Comparison of ENCODE assay signal across 11 cellular contexts in the genomic region with DNA sequence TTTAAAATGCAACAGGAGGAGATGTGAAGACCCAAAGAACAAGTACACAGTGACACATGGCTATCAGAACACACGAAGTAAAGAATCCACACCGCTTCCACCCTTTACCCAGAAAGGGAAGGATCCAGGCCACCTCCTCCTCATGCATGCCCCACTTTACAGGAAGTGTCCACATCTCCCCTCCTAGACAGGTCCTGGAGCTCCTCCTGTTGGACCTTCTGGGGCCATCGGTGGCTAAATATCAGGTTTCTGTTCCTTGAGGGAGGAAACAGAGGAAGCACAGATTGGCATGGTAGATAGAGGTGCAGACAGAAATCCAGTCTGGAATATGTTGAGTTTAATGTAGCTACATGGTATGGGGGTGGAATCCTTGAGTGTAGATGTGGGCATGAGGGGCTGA. TPM values are rescaled to one million over a fixed set of nuclear protein-coding genes. Genes with fewer than 3 reads are reported as not detected.
DNase-seq lines count a peak whose midpoint lies in the region; ATAC-seq, FAIRE-seq and TF ChIP-seq lines count a peak whose summit lies in the region.
"Had no signal": no experiment of that assay in that cellular context is flagged by ENCODE, and none has a peak within 500 bp of the region (broad histone marks: within the 10 kb centered on the region; RNA-seq: fewer than 3 reads in every experiment).

No MANE protein-coding gene starts in this region.

- no peak for ATAC-seq in stimulated activated memory B cell treated with anti-CD40 and anti-IgM and Interleukin-4, amounts not matched to agents 10 μg/mL and 1 μg/mL and 100 μg/mL, for 72 hours
- ATAC-seq in HG03521 (IDR thresholded peaks at IDR 0.05; ENCODE audit: unreplicated experiment) (no peak), GM18520 (IDR thresholded peaks at IDR 0.05; ENCODE audit: unreplicated experiment) (no peak)
- ATAC-seq: psoas muscle had no signal

- no peak for TF ChIP-seq POLR2A in esophagus squamous epithelium (IDR thresholded peaks at IDR 0.05)

- H3K4me1 Mint-ChIP-seq in stimulated activated memory B cell treated with anti-CD40 and anti-IgM and Interleukin-4, amounts not matched to agents 10 μg/mL and 1 μg/mL and 100 μg/mL, for 72 hours = no peaks in the 10 kb centered on the region
- H3K4me1 Mint-ChIP-seq: activated CD4-positive, alpha-beta memory T cell treated with anti-CD3 and anti-CD28 coated beads, Interleukin-2, amount 10 ng/mL, durations not matched to agents 7 days and 5 days had no signal

- 60 to 77% methylated on average over 3 of the region's 3 CpGs for WGBS in esophagus squamous epithelium, 2 donors

- no peaks in the 10 kb centered on the region for H3K36me3 ChIP-seq in kidney epithelial cell (ENCODE audit: control insufficient read depth, insufficient read depth, low read length)
- peaks cover 0 to 12% (median 0%) of the 10 kb centered on the region in 3 donors for H3K36me3 ChIP-seq in esophagus squamous epithelium

- no peak for FAIRE-seq in HTR-8/SVneo (lab: Jason Lieb, UNC)

- no peaks in the 10 kb centered on the region for H3K9me3 Mint-ChIP-seq in stimulated activated memory B cell treated with anti-CD40 and anti-IgM and Interleukin-4, amounts not matched to agents 10 μg/mL and 1 μg/mL and 100 μg/mL, for 72 hours
- H3K9me3 Mint-ChIP-seq: activated CD4-positive, alpha-beta memory T cell treated with anti-CD3 and anti-CD28 coated beads, Interleukin-2, amount 10 ng/mL, durations not matched to agents 7 days and 5 days had no signal

- H3K27me3 ChIP-seq in kidney epithelial cell (ENCODE audit: control insufficient read depth, insufficient read depth, low read length) (no peaks in the 10 kb centered on the region), esophagus squamous epithelium (no peaks in the 10 kb centered on the region)

- no peaks in the 10 kb centered on the region for H3K36me3 Mint-ChIP-seq in stimulated activated memory B cell treated with anti-CD40 and anti-IgM and Interleukin-4, amounts not matched to agents 10 μg/mL and 1 μg/mL and 100 μg/mL, for 72 hours

- intact Hi-C loops in esophagus squamous epithelium (cut with DNase I) = no loop called here

- no peak overlapping the region for H3K4me3 Mint-ChIP-seq in stimulated activated memory B cell treated with anti-CD40 and anti-IgM and Interleukin-4, amounts not matched to agents 10 μg/mL and 1 μg/mL and 100 μg/mL, for 72 hours
- H3K4me3 Mint-ChIP-seq: activated CD4-positive, alpha-beta memory T cell treated with anti-CD3 and anti-CD28 coated beads, Interleukin-2, amount 10 ng/mL, durations not matched to agents 7 days and 5 days had no signal

- H3K27me3 Mint-ChIP-seq in stimulated activated memory B cell treated with anti-CD40 and anti-IgM and Interleukin-4, amounts not matched to agents 10 μg/mL and 1 μg/mL and 100 μg/mL, for 72 hours = peaks cover 9% of the 10 kb centered on the region
- H3K27me3 Mint-ChIP-seq: activated CD4-positive, alpha-beta memory T cell treated with anti-CD3 and anti-CD28 coated beads, Interleukin-2, amount 10 ng/mL, durations not matched to agents 7 days and 5 days had no signal

- no peaks in the 10 kb centered on the region for H3K4me1 ChIP-seq in esophagus squamous epithelium
- H3K4me1 ChIP-seq: psoas muscle had no signal

- H3K27ac Mint-ChIP-seq in stimulated activated memory B cell treated with anti-CD40 and anti-IgM and Interleukin-4, amounts not matched to agents 10 μg/mL and 1 μg/mL and 100 μg/mL, for 72 hours = no peak overlapping the region
- H3K27ac Mint-ChIP-seq: activated CD4-positive, alpha-beta memory T cell treated with anti-CD3 and anti-CD28 coated beads, Interleukin-2, amount 10 ng/mL, durations not matched to agents 7 days and 5 days had no signal

- no peaks in the 10 kb centered on the region for H3K9me3 ChIP-seq in esophagus squamous epithelium
- H3K9me3 ChIP-seq: psoas muscle had no signal

- H3K4me3 ChIP-seq in kidney epithelial cell (ENCODE audit: low read depth, low read length) (no peak overlapping the region), esophagus squamous epithelium (no peak overlapping the region)
- H3K4me3 ChIP-seq: psoas muscle had no signal

- DNase-seq in CD1c-positive myeloid dendritic cell (ENCODE audit: extremely low spot score) = peak; percentile 49
- peak; percentile 42 for DNase-seq in HTR-8/SVneo (ENCODE audit: insufficient read length, low spot score)
- no peak for DNase-seq in kidney epithelial cell (ENCODE audit: low read depth)
- DNase-seq in esophagus squamous epithelium (lab: John Stamatoyannopoulos, UW) = no peak
- DNase-seq: activated CD4-positive, alpha-beta memory T cell treated with anti-CD3 and anti-CD28 coated beads, Interleukin-2, amount 10 ng/mL, durations not matched to agents 7 days and 5 days; aorta; psoas muscle had no signal

- TF ChIP-seq CTCF in VCaP (conservative IDR thresholded peaks at IDR 0.05) = peak; percentile 54
- peak; percentile 22 for TF ChIP-seq CTCF in kidney epithelial cell (IDR thresholded peaks at IDR 0.05; ENCODE audit: insufficient read depth, low read length, poor library complexity, severe bottlenecking)
- no peak for TF ChIP-seq CTCF in esophagus squamous epithelium (IDR thresholded peaks at IDR 0.05)

- H3K27ac ChIP-seq in VCaP = no peak overlapping the region
- H3K27ac ChIP-seq in esophagus squamous epithelium = no peak overlapping the region
- H3K27ac ChIP-seq: psoas muscle had no signal

RNA-seq across cellular contexts. Expression of a gene that starts 10.9 kb away (rescaled TPM):
- total RNA-seq in kidney epithelial cell (18.3 and 19.6 TPM in 2 replicates), esophagus squamous epithelium (10 to 100 TPM in 1 of 4 donors, 1 to 10 TPM in 3; 2.5 to 11.6 (median 4.7) TPM)

RNA-seq across cellular contexts. Expression of a gene that starts 49.4 kb away (rescaled TPM):
- 6.2 and 7.0 TPM in 2 replicates for total RNA-seq in kidney epithelial cell
- 1 to 10 TPM; 2.1 to 5.4 (median 4.8) TPM for total RNA-seq in esophagus squamous epithelium

Comparison
In these comparisons a context has a peak if more than half of its experiments do, and no peak if none do; other contexts are left out.
1. DNase-seq: peak in CD1c-positive myeloid dendritic cell (single experiment) and HTR-8/SVneo (single experiment); none in kidney epithelial cell (single experiment) and esophagus squamous epithelium (single experiment).
2. CTCF ChIP-seq: peak in VCaP (single experiment) and kidney epithelial cell (single experiment); none in esophagus squamous epithelium (0 of 6).